In the genomic region with DNA sequence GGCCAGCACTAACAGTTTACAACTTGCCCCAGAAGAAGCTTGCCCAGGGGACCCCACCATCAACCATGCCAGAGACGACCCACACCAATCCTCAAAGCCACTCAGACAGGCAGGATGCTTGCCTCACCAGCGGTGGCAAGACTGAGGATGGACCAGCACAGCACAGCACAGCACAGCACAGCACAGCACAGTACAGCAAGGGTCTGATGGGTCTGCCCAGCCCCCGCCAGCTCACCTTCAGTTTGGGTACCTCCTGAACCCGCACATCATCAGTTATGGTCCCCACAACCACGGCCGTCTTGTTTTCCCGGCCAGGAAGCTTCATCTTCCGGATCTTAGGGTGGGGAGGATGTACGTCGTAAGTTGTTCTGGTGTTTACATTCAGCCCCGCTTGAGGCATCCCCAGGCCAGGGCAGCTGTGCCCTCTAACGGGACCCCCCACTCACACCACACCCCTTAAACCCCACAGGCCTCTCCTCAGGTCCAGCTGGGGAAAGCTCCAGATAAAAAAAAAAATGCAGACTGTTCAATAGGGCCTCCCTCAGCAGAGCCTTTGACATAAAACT, we compare ENCODE assay signal across 11 cellular contexts. TPM values are rescaled to one million over a fixed set of nuclear protein-coding genes. Genes with fewer than 3 reads are reported as not detected.
DNase-seq lines count a peak whose midpoint lies in the region; ATAC-seq, FAIRE-seq and TF ChIP-seq lines count a peak whose summit lies in the region.
"Had no signal": no experiment of that assay in that cellular context is flagged by ENCODE, and none has a peak within 500 bp of the region (broad histone marks: within the 10 kb centered on the region; RNA-seq: fewer than 3 reads in every experiment).

No MANE protein-coding gene starts in this region.

- H3K9ac ChIP-seq in Karpas-422 (ENCODE audit: low read length): no peak overlapping the region; the same call in 1 of the 2 replicates

- H2AFZ ChIP-seq in Karpas-422 (ENCODE audit: low read length): no peak overlapping the region

- H3K27ac ChIP-seq in Karpas-422 (ENCODE audit: low read length): no peak overlapping the region

- H3K9me3 ChIP-seq in Karpas-422 (ENCODE audit: low read length): no peaks in the 10 kb centered on the region

- DNase-seq in BJ (ENCODE audit: low read depth): no peak
- no peak for DNase-seq in Karpas-422
- no peak for DNase-seq in MCF 10A (ENCODE audit: unreplicated experiment)
- DNase-seq in naive B cell: no peak
- no peak for DNase-seq in NCI-H1105 (lab: John Stamatoyannopoulos, UW)
- no peak for DNase-seq in NCI-H748 treated with DMSO at 0.1 percent for 48 hours (lab: John Stamatoyannopoulos, UW)
- no peak for DNase-seq in GM20000 (ENCODE audit: low spot score)
- DNase-seq in GM12892 (ENCODE audit: insufficient read length): no peak
- DNase-seq: GDM1; KG1; stimulated activated CD4-positive, alpha-beta T cell treated with anti-CD3 and anti-CD28 coated beads, Interleukin-15, amount 100 ng/mL, for 24 hours had no signal

- H3K4me3 Mint-ChIP-seq in MCF 10A (ENCODE audit: unreplicated experiment): peak overlapping the region; percentile 87
- peak overlapping the region; percentile 13 to 98 (median 68) for H3K4me3 Mint-ChIP-seq in naive B cell

- H3K27me3 Mint-ChIP-seq in MCF 10A (ENCODE audit: insufficient read depth, unreplicated experiment): no peaks in the 10 kb centered on the region
- no peaks in the 10 kb centered on the region for H3K27me3 Mint-ChIP-seq in naive B cell

- peaks cover 69% of the 10 kb centered on the region for H3K36me3 Mint-ChIP-seq in MCF 10A (ENCODE audit: insufficient read depth, unreplicated experiment)
- no peaks in the 10 kb centered on the region for H3K36me3 Mint-ChIP-seq in naive B cell

- H3K4me2 ChIP-seq in Karpas-422 (ENCODE audit: low read depth, low read length, poor library complexity, severe bottlenecking): peak overlapping the region; percentile 95

- H3K9me3 Mint-ChIP-seq in MCF 10A (ENCODE audit: unreplicated experiment) (no peaks in the 10 kb centered on the region), naive B cell (no peaks in the 10 kb centered on the region)

- no peaks in the 10 kb centered on the region for H3K9me2 ChIP-seq in Karpas-422 (replicated peaks; ENCODE audit: insufficient read depth, low read length)

- H3K27ac Mint-ChIP-seq in MCF 10A (ENCODE audit: low read depth, unreplicated experiment): peak overlapping the region; percentile 96
- H3K27ac Mint-ChIP-seq in naive B cell: peak overlapping the region in 4 of 6 donors; percentile 28 to 78 (median 68)

- peaks cover 25% of the 10 kb centered on the region for H4K20me1 ChIP-seq in Karpas-422 (ENCODE audit: insufficient read depth, low read depth, low read length)

- CTCF ChIA-PET in BJ (lab: Yijun Ruan, JAX): interaction anchor here (0.6 to 2.1 kb wide), 5 partner anchors 8 to 548 kb away, joined by 3 to 8 read pairs (median 4); no protein-coding TSS in a partner anchor
- CTCF ChIA-PET in MCF 10A (lab: Yijun Ruan, JAX): interaction anchor here (0.5 to 1.5 kb wide), 9 partner anchors 10 to 958 kb away, joined by 3 to 6 read pairs (median 3); no protein-coding TSS in a partner anchor

- peaks cover 39% of the 10 kb centered on the region for H3K79me2 ChIP-seq in Karpas-422 (ENCODE audit: low read length)

- BruUV-seq in MCF 10A (replicated peaks; lab: Mats Ljungman, UMichigan): no TSS peak

- H3K4me3 ChIP-seq in BJ (ENCODE audit: low read depth, low read length) (peak overlapping the region; percentile 14; the same call in 1 of the 2 replicates), Karpas-422 (ENCODE audit: low read length) (no peak overlapping the region)

- ATAC-seq in naive B cell (ENCODE audit: low read depth in 2 of 2): no peak

- POLR2A ChIA-PET in BJ (lab: Charles Lee): no interaction called here
- POLR2A ChIA-PET in MCF 10A (lab: Yijun Ruan, JAX): interaction anchor here (0.5 to 7.2 kb wide), 12 partner anchors 16 to 1252 kb away, joined by 3 to 108 read pairs (median 4); a partner anchor contains a TSS

- H3K27me3 ChIP-seq in BJ (ENCODE audit: control insufficient read depth, insufficient read depth, low read length) (no peaks in the 10 kb centered on the region), Karpas-422 (ENCODE audit: low read length) (no peaks in the 10 kb centered on the region)

- peaks cover 29% of the 10 kb centered on the region for H3K4me1 ChIP-seq in Karpas-422 (ENCODE audit: low read length)

- no peak for TF ChIP-seq CTCF in BJ (IDR thresholded peaks at IDR 0.05; ENCODE audit: insufficient read depth, low read depth, low read length)
- TF ChIP-seq CTCF in MCF 10A (IDR thresholded peaks at IDR 0.05; ENCODE audit: unreplicated experiment): no peak
- TF ChIP-seq CTCF in GM20000 (IDR thresholded peaks at IDR 0.05; ENCODE audit: extremely low read depth, missing control alignments): no peak

- H3K4me1 Mint-ChIP-seq in MCF 10A (ENCODE audit: insufficient read depth, unreplicated experiment): peaks cover 44% of the 10 kb centered on the region
- H3K4me1 Mint-ChIP-seq in naive B cell: peaks cover 37 to 43% (median 42%) of the 10 kb centered on the region in 3 donors

- intact Hi-C loops in MCF 10A (cut with micrococcal nuclease): no loop called here

- no peak for TF ChIP-seq POLR2A in GM12892 (IDR thresholded peaks at IDR 0.05; ENCODE audit: low read depth, low read length)

- H3K36me3 ChIP-seq in BJ (ENCODE audit: control insufficient read depth, insufficient read depth, low read length): peaks cover 26% of the 10 kb centered on the region
- H3K36me3 ChIP-seq in Karpas-422 (ENCODE audit: insufficient read depth, low read length): peaks cover 37% of the 10 kb centered on the region

- no peak for FAIRE-seq in GM12892 (lab: Jason Lieb, UNC)

RNA-seq across cellular contexts. Expression of a gene that starts 1.7 kb away (rescaled TPM):
- 0.16 TPM in 1 of 2 replicates, not detected in the other for polyA plus RNA-seq in BJ (2011; rRNA removed)
- not detected in 2 replicates for polyA minus RNA-seq in BJ (2011; rRNA and poly(A)+ RNA removed)
- 1.0 and 1.2 TPM in 2 replicates for total RNA-seq in Karpas-422 (2014; rRNA removed; shearing (Covaris generic); ENCODE audit: low replicate concordance)
- 0.89 and 2.8 TPM in 2 replicates for total RNA-seq in MCF 10A (2022)
- under 1 TPM in 1 of 6 donors, not detected in 5; 0.18 TPM for polyA plus RNA-seq in naive B cell (ENCODE audit: low read depth in 6 of 6)
- polyA plus RNA-seq in GM12892 (2012; ENCODE audit: missing spikeins): 0.93 TPM

RNA-seq across cellular contexts. Expression of a gene that starts 2.4 kb away (rescaled TPM):
- polyA plus RNA-seq in BJ (2011; rRNA removed): 1,260 and 1,324 TPM in 2 replicates
- 479 and 695 TPM in 2 replicates for polyA minus RNA-seq in BJ (2011; rRNA and poly(A)+ RNA removed)
- 3,031 and 4,148 TPM in 2 replicates for total RNA-seq in Karpas-422 (2014; rRNA removed; shearing (Covaris generic); ENCODE audit: low replicate concordance)
- total RNA-seq in MCF 10A (2022): 1,536 and 1,736 TPM in 2 replicates
- polyA plus RNA-seq in naive B cell (ENCODE audit: low read depth in 6 of 6): 1,000 to 10,000 TPM; 1,850 to 2,706 (median 2,170) TPM
- polyA plus RNA-seq in GM12892 (2012; ENCODE audit: missing spikeins): 2,410 TPM

RNA-seq across cellular contexts. Expression of a gene that starts 2.7 kb away (rescaled TPM):
- polyA plus RNA-seq in BJ (2011; rRNA removed) (5.6 and 9.2 TPM in 2 replicates), naive B cell (ENCODE audit: low read depth in 6 of 6) (10 to 100 TPM in 4 of 6 donors, 1 to 10 TPM in 2; 5.6 to 16.5 (median 10.8) TPM)
- polyA minus RNA-seq in BJ (2011; rRNA and poly(A)+ RNA removed): 5.1 and 7.5 TPM in 2 replicates
- 23.0 and 30.6 TPM in 2 replicates for total RNA-seq in Karpas-422 (2014; rRNA removed; shearing (Covaris generic); ENCODE audit: low replicate concordance)
- 16.3 and 18.2 TPM in 2 replicates for total RNA-seq in MCF 10A (2022)
- polyA plus RNA-seq in GM12892 (2012; ENCODE audit: missing spikeins): 7.0 TPM

RNA-seq across cellular contexts. Expression of a gene that starts 10.0 kb away (rescaled TPM):
- not detected in 2 replicates for polyA plus RNA-seq in BJ (2011; rRNA removed)
- polyA minus RNA-seq in BJ (2011; rRNA and poly(A)+ RNA removed): not detected in 2 replicates
- not detected in 2 replicates for total RNA-seq in Karpas-422 (2014; rRNA removed; shearing (Covaris generic); ENCODE audit: low replicate concordance)
- total RNA-seq in MCF 10A (2022): not detected in 2 replicates
- polyA plus RNA-seq in naive B cell (ENCODE audit: low read depth in 6 of 6): not detected
- polyA plus RNA-seq in GM12892 (2012; ENCODE audit: missing spikeins): not detected

RNA-seq across cellular contexts. Expression of a gene that starts 20.6 kb away (rescaled TPM):
- polyA plus RNA-seq in BJ (2011; rRNA removed) (4.3 and 5.3 TPM in 2 replicates), naive B cell (ENCODE audit: low read depth in 6 of 6) (10 to 100 TPM; 27.6 to 73.8 (median 46.4) TPM)
- 5.2 and 6.0 TPM in 2 replicates for polyA minus RNA-seq in BJ (2011; rRNA and poly(A)+ RNA removed)
- 8.5 and 16.4 TPM in 2 replicates for total RNA-seq in Karpas-422 (2014; rRNA removed; shearing (Covaris generic); ENCODE audit: low replicate concordance)
- 0.25 and 0.56 TPM in 2 replicates for total RNA-seq in MCF 10A (2022)
- 8.0 TPM for polyA plus RNA-seq in GM12892 (2012; ENCODE audit: missing spikeins)
